Comparison of ENCODE assay signal across 14 cellular contexts in genomic region chr5:56986631-56986957, GRCh38. TPM values are rescaled to one million over a fixed set of nuclear protein-coding genes. Genes with fewer than 3 reads are reported as not detected.
DNase-seq lines count a peak whose midpoint lies in the region; ATAC-seq, FAIRE-seq and TF ChIP-seq lines count a peak whose summit lies in the region.
"Had no signal": no experiment of that assay in that cellular context is flagged by ENCODE, and none has a peak within 500 bp of the region (broad histone marks: within the 10 kb centered on the region; RNA-seq: fewer than 3 reads in every experiment).

No MANE protein-coding gene starts in this region.

- FAIRE-seq in astrocyte (lab: Jason Lieb, UNC) = no peak
- FAIRE-seq: H1 had no signal

- peak; percentile 18 for ATAC-seq in GM21381 (IDR thresholded peaks at IDR 0.05; ENCODE audit: unreplicated experiment)
- ATAC-seq in HG03342 (IDR thresholded peaks at IDR 0.05; ENCODE audit: unreplicated experiment) = peak; percentile 66
- no peak for ATAC-seq in gastrocnemius medialis
- ATAC-seq in CD8-positive, alpha-beta T cell = no peak

- TF ChIP-seq POLR2A in gastrocnemius medialis (IDR thresholded peaks at IDR 0.05) = no peak

- POLR2A ChIA-PET in CD8-positive, alpha-beta T cell (lab: Charles Lee) = no interaction called here

- H3K27me3 ChIP-seq in astrocyte (ENCODE audit: insufficient read depth, low read length) = no peaks in the 10 kb centered on the region
- no peaks in the 10 kb centered on the region for H3K27me3 ChIP-seq in gastrocnemius medialis
- no peaks in the 10 kb centered on the region for H3K27me3 ChIP-seq in CD8-positive, alpha-beta T cell (ENCODE audit: insufficient read depth, low read length)
- no peaks in the 10 kb centered on the region for H3K27me3 ChIP-seq in dorsolateral prefrontal cortex
- H3K27me3 ChIP-seq: upper lobe of left lung had no signal

- peaks cover 5% of the 10 kb centered on the region for H3K27me3 Mint-ChIP-seq in astrocyte (ENCODE audit: low read depth, unreplicated experiment)
- no peaks in the 10 kb centered on the region for H3K27me3 Mint-ChIP-seq in CD8-positive, alpha-beta T cell (ENCODE audit: low read depth)

- no peak overlapping the region for H3K4me2 ChIP-seq in astrocyte (ENCODE audit: low read length)

- no peak overlapping the region for H2AFZ ChIP-seq in astrocyte (ENCODE audit: low read depth, low read length)

- TF ChIP-seq CTCF in astrocyte (IDR thresholded peaks at IDR 0.05; ENCODE audit: insufficient read depth, low read depth, low read length) (no peak), gastrocnemius medialis (IDR thresholded peaks at IDR 0.05 in 4 of 5, conservative IDR thresholded peaks at IDR 0.05 in 1 of 5) (no peak), dorsolateral prefrontal cortex (IDR thresholded peaks at IDR 0.05 in 54 of 56, conservative IDR thresholded peaks at IDR 0.05 in 2 of 56; ENCODE audit: low read depth in 1 of 56, partially characterized antibody in 56 of 56) (no peak)
- TF ChIP-seq CTCF in CD8-positive, alpha-beta T cell (IDR thresholded peaks at IDR 0.05) = no peak

- no peaks in the 10 kb centered on the region for H3K9me3 Mint-ChIP-seq in astrocyte (ENCODE audit: unreplicated experiment)
- no peaks in the 10 kb centered on the region for H3K9me3 Mint-ChIP-seq in CD8-positive, alpha-beta T cell
- H3K9me3 Mint-ChIP-seq: activated T-helper 2 cell treated with anti-CD3 and anti-CD28 coated beads, Interferon-gamma antibody, Interleukin-2, Interleukin-4, amounts not matched to agents 10 μg/mL and 5 μg/mL and 100 μg/mL, durations not matched to agents 14 hours and 24 hours and 36 hours had no signal

- H3K4me1 ChIP-seq in astrocyte (ENCODE audit: insufficient read depth, low read length) (no peaks in the 10 kb centered on the region), gastrocnemius medialis (no peaks in the 10 kb centered on the region)
- peaks cover 9% of the 10 kb centered on the region for H3K4me1 ChIP-seq in CD8-positive, alpha-beta T cell (ENCODE audit: insufficient read depth, low read length)
- H3K4me1 ChIP-seq: SJSA1, upper lobe of left lung had no signal

- no peak overlapping the region for H3K4me3 ChIP-seq in astrocyte (ENCODE audit: insufficient read depth, low read depth, low read length)
- no peak overlapping the region for H3K4me3 ChIP-seq in gastrocnemius medialis
- no peak overlapping the region for H3K4me3 ChIP-seq in CD8-positive, alpha-beta T cell (ENCODE audit: low read depth, low read length)
- H3K4me3 ChIP-seq in dorsolateral prefrontal cortex = no peak overlapping the region
- H3K4me3 ChIP-seq: SJSA1, upper lobe of left lung had no signal

- H3K36me3 Mint-ChIP-seq in astrocyte (ENCODE audit: low read depth, unreplicated experiment) = no peaks in the 10 kb centered on the region
- H3K36me3 Mint-ChIP-seq in CD8-positive, alpha-beta T cell = no peaks in the 10 kb centered on the region

- H3K27ac ChIP-seq in astrocyte (ENCODE audit: low read depth, low read length) (no peak overlapping the region), gastrocnemius medialis (no peak overlapping the region), dorsolateral prefrontal cortex (no peak overlapping the region)
- no peak overlapping the region for H3K27ac ChIP-seq in CD8-positive, alpha-beta T cell (ENCODE audit: low read depth, low read length)
- H3K27ac ChIP-seq: SJSA1, upper lobe of left lung had no signal

- H3K79me2 ChIP-seq in astrocyte (ENCODE audit: insufficient read depth, low read length) = no peaks in the 10 kb centered on the region

- H3K9me3 ChIP-seq in astrocyte (ENCODE audit: insufficient read depth, low read depth, low read length) = no peaks in the 10 kb centered on the region
- H3K9me3 ChIP-seq in gastrocnemius medialis = no peaks in the 10 kb centered on the region
- no peaks in the 10 kb centered on the region for H3K9me3 ChIP-seq in CD8-positive, alpha-beta T cell (ENCODE audit: low read length)
- H3K9me3 ChIP-seq: SJSA1, upper lobe of left lung had no signal

- H4K20me1 ChIP-seq in astrocyte (ENCODE audit: insufficient read depth, low read length) = no peaks in the 10 kb centered on the region

- no peak overlapping the region for H3K4me3 Mint-ChIP-seq in astrocyte (ENCODE audit: unreplicated experiment)
- H3K4me3 Mint-ChIP-seq in CD8-positive, alpha-beta T cell = no peak overlapping the region

- in situ Hi-C loops in gastrocnemius medialis (cut with MboI; ENCODE audit: low sequenced_read_pairs in 4 of 4) = no loop called here

- H3K9ac ChIP-seq in astrocyte (ENCODE audit: low read length) = no peak overlapping the region

- CTCF ChIA-PET in CD8-positive, alpha-beta T cell (lab: Charles Lee) = no interaction called here

- DNase-seq in Daoy (ENCODE audit: low read depth) (peak; percentile 10), astrocyte (ENCODE audit: low read depth) (no peak), gastrocnemius medialis (no peak), dorsolateral prefrontal cortex (no peak), NOMO-1 treated with DMSO at 0.1 percent for 48 hours (lab: John Stamatoyannopoulos, UW; ENCODE audit: unreplicated experiment) (no peak)
- no peak for DNase-seq in CD8-positive, alpha-beta T cell
- DNase-seq: activated CD4-positive, CD25-positive, alpha-beta regulatory T cell treated with anti-CD3 and anti-CD28 coated beads, Interleukin-2, amount 50 U/mL, for 72 hours; NCI-H1930; upper lobe of left lung had no signal

- no peaks in the 10 kb centered on the region for H3K36me3 ChIP-seq in astrocyte (ENCODE audit: insufficient read depth, low read length)
- no peaks in the 10 kb centered on the region for H3K36me3 ChIP-seq in gastrocnemius medialis
- H3K36me3 ChIP-seq in CD8-positive, alpha-beta T cell (ENCODE audit: insufficient read depth, low read length) = no peaks in the 10 kb centered on the region
- H3K36me3 ChIP-seq: SJSA1, upper lobe of left lung had no signal

- H3K27ac Mint-ChIP-seq in astrocyte (ENCODE audit: unreplicated experiment) = peak overlapping the region; percentile 56
- H3K27ac Mint-ChIP-seq in CD8-positive, alpha-beta T cell = no peak overlapping the region
- H3K27ac Mint-ChIP-seq: activated T-helper 2 cell treated with anti-CD3 and anti-CD28 coated beads, Interferon-gamma antibody, Interleukin-2, Interleukin-4, amounts not matched to agents 10 μg/mL and 5 μg/mL and 100 μg/mL, durations not matched to agents 14 hours and 24 hours and 36 hours had no signal

- intact Hi-C loops in gastrocnemius medialis (cut with DNase I; ENCODE audit: low total_unique reads) = no loop called here
- intact Hi-C loops in CD8-positive, alpha-beta T cell (cut with DNase I, micrococcal nuclease) = no loop called here
- intact Hi-C loops in dorsolateral prefrontal cortex (cut with DNase I) = no loop called here

- peaks cover 21% of the 10 kb centered on the region for H3K4me1 Mint-ChIP-seq in astrocyte (ENCODE audit: low read depth, unreplicated experiment)
- peaks cover 9% of the 10 kb centered on the region for H3K4me1 Mint-ChIP-seq in CD8-positive, alpha-beta T cell (ENCODE audit: low read depth)

RNA-seq across cellular contexts. Expression of gene MIER3, which starts 34.7 kb away (rescaled TPM):
- total RNA-seq in Daoy (2014; rRNA removed; shearing (Covaris generic)) = 21.0 and 31.7 TPM in 2 replicates
- total RNA-seq in astrocyte (29.7 and 30.0 TPM in 2 replicates), gastrocnemius medialis (10 to 100 TPM; 12.2 to 33.4 (median 20.4) TPM), dorsolateral prefrontal cortex (10 to 100 TPM; 13.7 to 33.5 (median 22.7) TPM)
- 10 to 100 TPM; 29.3 to 39.2 TPM for total RNA-seq in CD8-positive, alpha-beta T cell

Comparison
In these comparisons a context has a peak if more than half of its experiments do, and no peak if none do; other contexts are left out.
1. ATAC-seq: peak in GM21381 (single experiment) and HG03342 (single experiment); none in gastrocnemius medialis (0 of 2) and CD8-positive, alpha-beta T cell (single experiment).